Comparison of ENCODE assay signal across 14 cellular contexts in genomic region chr1:161933592-161934277, GRCh38.
DNase-seq lines count a peak whose midpoint lies in the region; ATAC-seq and TF ChIP-seq lines count a peak whose summit lies in the region.
"Had no signal": no experiment of that assay in that cellular context is flagged by ENCODE, and none has a peak within 500 bp of the region (broad histone marks: within the 10 kb centered on the region; RNA-seq: fewer than 3 reads in every experiment).

No MANE protein-coding gene starts in this region.

- no peak overlapping the region for H3K27ac ChIP-seq in foreskin keratinocyte

- peak; percentile 26 for ATAC-seq in HG03571 (IDR thresholded peaks at IDR 0.05; ENCODE audit: unreplicated experiment)
- ATAC-seq in activated T-helper 17 cell treated with anti-CD3 and anti-CD28 coated beads, Interleukin-2, amount 50 U/mL, for 72 hours (replicated peaks): peak; percentile 65
- no peak for ATAC-seq in foreskin keratinocyte

- peaks cover 13% of the 10 kb centered on the region for H3K36me3 Mint-ChIP-seq in activated naive CD4-positive, alpha-beta T cell treated with anti-CD3 and anti-CD28 coated beads, Interleukin-2, amount 10 ng/mL, durations not matched to agents 7 days and 5 days
- H3K36me3 Mint-ChIP-seq in activated T-helper 17 cell treated with anti-CD3 and anti-CD28 coated beads, Interleukin-2, amount 50 U/mL, for 72 hours (ENCODE audit: low read depth): peaks cover 14% of the 10 kb centered on the region

- H3K27me3 ChIP-seq in foreskin keratinocyte: no peaks in the 10 kb centered on the region

- H3K9me3 Mint-ChIP-seq in activated naive CD4-positive, alpha-beta T cell treated with anti-CD3 and anti-CD28 coated beads, Interleukin-2, amount 10 ng/mL, durations not matched to agents 7 days and 5 days: no peaks in the 10 kb centered on the region
- H3K9me3 Mint-ChIP-seq in activated T-helper 17 cell treated with anti-CD3 and anti-CD28 coated beads, Interleukin-2, amount 50 U/mL, for 72 hours: no peaks in the 10 kb centered on the region
- H3K9me3 Mint-ChIP-seq: H9 had no signal

- peak overlapping the region; percentile 22 for H3K4me3 Mint-ChIP-seq in activated naive CD4-positive, alpha-beta T cell treated with anti-CD3 and anti-CD28 coated beads, Interleukin-2, amount 10 ng/mL, durations not matched to agents 7 days and 5 days
- H3K4me3 Mint-ChIP-seq in activated T-helper 17 cell treated with anti-CD3 and anti-CD28 coated beads, Interleukin-2, amount 50 U/mL, for 72 hours: peak overlapping the region; percentile 34
- H3K4me3 Mint-ChIP-seq: H9 had no signal

- H3K27me3 Mint-ChIP-seq in activated naive CD4-positive, alpha-beta T cell treated with anti-CD3 and anti-CD28 coated beads, Interleukin-2, amount 10 ng/mL, durations not matched to agents 7 days and 5 days: no peaks in the 10 kb centered on the region
- H3K27me3 Mint-ChIP-seq in activated T-helper 17 cell treated with anti-CD3 and anti-CD28 coated beads, Interleukin-2, amount 50 U/mL, for 72 hours: no peaks in the 10 kb centered on the region

- peak overlapping the region; percentile 75 for H3K27ac Mint-ChIP-seq in activated naive CD4-positive, alpha-beta T cell treated with anti-CD3 and anti-CD28 coated beads, Interleukin-2, amount 10 ng/mL, durations not matched to agents 7 days and 5 days
- peak overlapping the region; percentile 25 for H3K27ac Mint-ChIP-seq in activated T-helper 17 cell treated with anti-CD3 and anti-CD28 coated beads, Interleukin-2, amount 50 U/mL, for 72 hours
- H3K27ac Mint-ChIP-seq: H9 had no signal

- DNase-seq in activated naive CD4-positive, alpha-beta T cell treated with anti-CD3 and anti-CD28 coated beads, Interleukin-2, amount 10 ng/mL, durations not matched to agents 7 days and 5 days: no peak
- no peak for DNase-seq in activated naive CD4-positive, alpha-beta T cell treated with Interleukin-2 at 50 U/mL for 16 hours
- no peak for DNase-seq in foreskin keratinocyte
- DNase-seq in NCI-H2196 treated with DMSO at 0.1 percent for 48 hours (lab: John Stamatoyannopoulos, UW; ENCODE audit: unreplicated experiment): no peak
- no peak for DNase-seq in GM10248 (ENCODE audit: extremely low spot score)
- no peak for DNase-seq in putamen (ENCODE audit: low spot score)
- DNase-seq: amniotic stem cell; foreskin fibroblast; H9; NCI-H1417 treated with DMSO at 0.1 percent for 48 hours; stimulated activated CD4-positive, alpha-beta T cell treated with anti-CD3 and anti-CD28 coated beads, Interleukin-2, amount 100 ng/mL, for 48 hours; stimulated activated naive CD4-positive, alpha-beta T cell treated with Interleukin-2 at 50 U/mL for 16 hours had no signal

- H3K4me1 ChIP-seq in foreskin keratinocyte: no peaks in the 10 kb centered on the region

- POLR2A ChIA-PET in GM10248 (lab: Yijun Ruan, JAX): no interaction called here

- H3K4me1 Mint-ChIP-seq in activated naive CD4-positive, alpha-beta T cell treated with anti-CD3 and anti-CD28 coated beads, Interleukin-2, amount 10 ng/mL, durations not matched to agents 7 days and 5 days: peaks cover 35% of the 10 kb centered on the region
- H3K4me1 Mint-ChIP-seq in activated T-helper 17 cell treated with anti-CD3 and anti-CD28 coated beads, Interleukin-2, amount 50 U/mL, for 72 hours: peaks cover 23% of the 10 kb centered on the region
- H3K4me1 Mint-ChIP-seq: H9 had no signal

- CTCF ChIA-PET in activated naive CD4-positive, alpha-beta T cell treated with anti-CD3 and anti-CD28 coated beads, Interleukin-2, amount 10 ng/mL, durations not matched to agents 7 days and 5 days (lab: Charles Lee): no interaction called here
- CTCF ChIA-PET in GM10248 (lab: Yijun Ruan, JAX): interaction anchor here (1.5 to 1.7 kb wide), 2 partner anchors 12 to 22 kb away, joined by 3 read pairs; no protein-coding TSS in a partner anchor

- TF ChIP-seq CTCF in foreskin keratinocyte (conservative IDR thresholded peaks at IDR 0.05): no peak
- TF ChIP-seq CTCF in GM10248 (IDR thresholded peaks at IDR 0.05; ENCODE audit: control extremely low read depth, extremely low read depth, low read depth, missing control alignments): no peak
